Comparison of ENCODE assay signal across 1 cellular context in genomic region chr16:31507617-31507928, GRCh38.
TF ChIP-seq lines count a peak whose summit lies in the region.

No MANE protein-coding gene starts in this region.

TF ChIP-seq in GM12878, 131 proteins besides CTCF, POLR2A, EP300 and RAD21:
- TF ChIP-seq TAF1 (IDR thresholded peaks at IDR 0.05; ENCODE audit: borderline replicate concordance, low read depth, low read length) (no peak), RELB (IDR thresholded peaks at IDR 0.05; ENCODE audit: low read depth) (no peak), TCF3 (IDR thresholded peaks at IDR 0.05; ENCODE audit: borderline replicate concordance, insufficient read depth, low read depth, low read length) (0 out of 2 replicates have a peak, but pooled peaks have one; percentile 11), ZNF24 (IDR thresholded peaks at IDR 0.05) (no peak), NFYA (IDR thresholded peaks at IDR 0.05; ENCODE audit: borderline replicate concordance, low read depth, low read length) (no peak), SUZ12 (IDR thresholded peaks at IDR 0.05; ENCODE audit: unreplicated experiment) (no peak)
